8 cellular contexts compared by ENCODE assay signal in the genomic region with DNA sequence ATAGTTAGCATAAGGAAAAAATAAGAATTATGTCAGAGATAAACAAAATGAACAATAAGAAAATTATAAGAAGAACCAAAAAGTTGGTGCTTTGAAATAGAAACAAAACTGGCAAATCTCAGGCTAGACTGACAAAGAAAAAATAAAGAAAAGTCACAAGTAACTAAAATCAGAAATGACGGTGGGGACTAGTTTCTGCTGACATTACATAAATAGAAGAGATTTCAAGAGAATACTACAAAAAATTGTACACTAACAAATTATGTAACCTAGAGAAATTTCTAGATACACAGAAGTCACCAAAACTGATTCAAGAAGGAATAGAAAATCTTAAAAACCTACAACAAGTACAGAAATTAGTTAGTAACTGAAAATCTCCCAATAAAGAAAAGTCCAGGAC.
"Had no signal": no experiment of that assay in that cellular context is flagged by ENCODE, and none has a peak within 500 bp of the region (broad histone marks: within the 10 kb centered on the region; RNA-seq: fewer than 3 reads in every experiment).

No MANE protein-coding gene starts in this region.

- H3K4me2 ChIP-seq: GM23338, KMS-11 had no signal

- H2AFZ ChIP-seq: GM23338 had no signal

- FAIRE-seq: H1, H54, HTR-8/SVneo had no signal

- H3K9ac ChIP-seq: KMS-11 had no signal

- H3K27ac ChIP-seq: KMS-11 had no signal

- ATAC-seq: GM23338 had no signal

- DNase-seq: H9, HCEC 1CT, KBM-7 had no signal

- H3K4me3 ChIP-seq: GM23338 had no signal
